ENCODE assay signal across 11 cellular contexts in genomic region chr6:135382182-135382628, GRCh38.
DNase-seq lines count a peak whose midpoint lies in the region; ATAC-seq and TF ChIP-seq lines count a peak whose summit lies in the region.
"Had no signal": no experiment of that assay in that cellular context is flagged by ENCODE, and none has a peak within 500 bp of the region (broad histone marks: within the 10 kb centered on the region; RNA-seq: fewer than 3 reads in every experiment).

No MANE protein-coding gene starts in this region.

- no peak for TF ChIP-seq CTCF in GM13977 (IDR thresholded peaks at IDR 0.05; ENCODE audit: extremely low read depth, insufficient read depth, missing control alignments)

- DNase-seq in GM13977 (ENCODE audit: low spot score) (peak; percentile 48), UCSD-AML1 (lab: John Stamatoyannopoulos, UW; ENCODE audit: unreplicated experiment) (no peak), GM19238 (ENCODE audit: insufficient read length, low spot score) (no peak)
- DNase-seq in stimulated activated naive CD4-positive, alpha-beta T cell (lab: John Stamatoyannopoulos, UW): no peak
- DNase-seq in stimulated activated CD4-positive, alpha-beta T cell treated with anti-CD3 and anti-CD28 coated beads, Interleukin-12 subunit alpha, Interleukin-12 subunit beta, amount 100 ng/mL, for 4 hours: no peak
- DNase-seq: activated naive CD4-positive, alpha-beta T cell treated with Interleukin-2 at 50 U/mL for 16 hours; ovary; stimulated activated CD4-positive, alpha-beta T cell treated with anti-CD3 and anti-CD28 coated beads, Interleukin-2, amount 100 ng/mL, for 48 hours had no signal

- peak; percentile 81 for ATAC-seq in GM19328 (IDR thresholded peaks at IDR 0.05; ENCODE audit: unreplicated experiment)
- ATAC-seq in HG02642 (IDR thresholded peaks at IDR 0.05; ENCODE audit: poor library complexity, unreplicated experiment): peak; percentile 92
- ATAC-seq in HG03439 (IDR thresholded peaks at IDR 0.05; ENCODE audit: unreplicated experiment): peak; percentile 89

- in situ Hi-C loops in GM13977 (cut with MboI; ENCODE audit: low pct_unique_long_range_greater_than_20kb, low sequenced_read_pairs, unreplicated experiment): no loop called here
